22 cellular contexts compared by ENCODE assay signal in the genomic region with DNA sequence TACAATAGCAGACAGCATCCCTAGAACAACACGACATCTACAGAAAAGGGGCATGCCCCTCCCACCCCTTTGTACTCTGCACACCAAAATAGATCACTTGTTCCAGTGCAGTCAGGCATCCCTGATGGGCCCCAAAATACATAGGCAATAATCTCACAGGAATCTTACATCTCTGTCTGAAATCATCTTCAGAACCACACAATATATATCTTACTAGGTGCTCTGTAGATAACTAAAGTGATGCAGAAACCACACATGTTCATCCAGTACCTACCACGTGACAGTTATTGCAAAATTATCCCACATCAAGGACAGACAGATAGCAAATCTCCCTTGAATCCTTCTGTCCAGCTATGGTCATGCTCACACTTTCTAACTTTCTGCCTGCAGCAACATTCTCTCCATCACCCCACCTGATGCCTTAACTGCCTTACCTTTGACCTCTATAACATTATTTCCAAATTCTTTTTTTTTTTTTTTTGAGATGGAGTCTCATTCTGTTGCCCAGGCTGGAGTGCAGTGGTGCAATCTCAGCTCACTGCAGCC. TPM values are rescaled to one million over a fixed set of nuclear protein-coding genes. Genes with fewer than 3 reads are reported as not detected.
A peak's percentile ranks its signal among the peaks of the same experiment; 100 is the strongest.
DNase-seq lines count a peak whose midpoint lies in the region; ATAC-seq and TF ChIP-seq lines count a peak whose summit lies in the region.
"Had no signal": no experiment of that assay in that cellular context is flagged by ENCODE, and none has a peak within 500 bp of the region (broad histone marks: within the 10 kb centered on the region; RNA-seq: fewer than 3 reads in every experiment).

No MANE protein-coding gene starts in this region.

- no peaks in the 10 kb centered on the region for H3K36me3 Mint-ChIP-seq in activated naive CD4-positive, alpha-beta T cell treated with anti-CD3 and anti-CD28 coated beads, Interleukin-2, amount 50 U/mL, for 72 hours
- H3K36me3 Mint-ChIP-seq in osteocyte (ENCODE audit: unreplicated experiment), result no peaks in the 10 kb centered on the region
- H3K36me3 Mint-ChIP-seq: stimulated activated naive B cell treated with anti-CD40 and anti-IgM and Interleukin-4, amounts not matched to agents 10 μg/mL and 1 μg/mL and 100 μg/mL, for 72 hours had no signal

- H3K4me3 Mint-ChIP-seq in osteocyte (ENCODE audit: unreplicated experiment), result no peak overlapping the region
- H3K4me3 Mint-ChIP-seq: stimulated activated naive B cell treated with anti-CD40 and anti-IgM and Interleukin-4, amounts not matched to agents 10 μg/mL and 1 μg/mL and 100 μg/mL, for 72 hours had no signal

- in situ Hi-C loops in KBM-7 (cut with MboI; ENCODE audit: low pct_unique_long_range_greater_than_20kb, low sequenced_read_pairs), result no loop called here

- H3K4me1 Mint-ChIP-seq in osteocyte (ENCODE audit: unreplicated experiment), result no peaks in the 10 kb centered on the region

- ATAC-seq in activated naive CD4-positive, alpha-beta T cell treated with anti-CD3 and anti-CD28 coated beads, Interleukin-2, amount 50 U/mL, for 72 hours, result peak; percentile 28 to 54
- ATAC-seq in GM21786 (IDR thresholded peaks at IDR 0.05; ENCODE audit: unreplicated experiment), result no peak
- ATAC-seq: effector memory CD8-positive, alpha-beta T cell; left ventricle myocardium superior; mucosa of descending colon; stimulated activated naive B cell treated with anti-CD40 and anti-IgM and Interleukin-4, amounts not matched to agents 10 μg/mL and 1 μg/mL and 100 μg/mL, for 72 hours had no signal

- H3K27ac Mint-ChIP-seq in activated naive CD4-positive, alpha-beta T cell treated with anti-CD3 and anti-CD28 coated beads, Interleukin-2, amount 50 U/mL, for 72 hours, result peak overlapping the region in 1 of 2 donors; percentile 65
- no peak overlapping the region for H3K27ac Mint-ChIP-seq in osteocyte (ENCODE audit: unreplicated experiment)
- H3K27ac Mint-ChIP-seq: stimulated activated naive B cell treated with anti-CD40 and anti-IgM and Interleukin-4, amounts not matched to agents 10 μg/mL and 1 μg/mL and 100 μg/mL, for 72 hours had no signal

- no peak overlapping the region for H3K27ac ChIP-seq in RWPE1
- H3K27ac ChIP-seq: PC-9, right atrium auricular region, thyroid gland had no signal

- TF ChIP-seq CTCF in osteocyte (IDR thresholded peaks at IDR 0.05) (no peak), RWPE1 (conservative IDR thresholded peaks at IDR 0.05; ENCODE audit: low read depth) (no peak)

- DNase-seq in activated naive CD4-positive, alpha-beta T cell treated with anti-CD3 and anti-CD28 coated beads, Interleukin-2, amount 50 U/mL, for 72 hours (ENCODE audit: low spot score in 2 of 2), result no peak
- DNase-seq in activated naive CD4-positive, alpha-beta T cell (lab: John Stamatoyannopoulos, UW), result no peak
- peak; percentile 34 for DNase-seq in KBM-7
- peak; percentile 85 for DNase-seq in amniotic epithelial cell (ENCODE audit: low read depth)
- DNase-seq in osteocyte (ENCODE audit: extremely low spot score, unreplicated experiment), result peak; percentile 10
- no peak for DNase-seq in RWPE1 (ENCODE audit: low spot score)
- no peak for DNase-seq in NCI-H1092 (lab: John Stamatoyannopoulos, UW)
- DNase-seq: activated CD4-positive, alpha-beta T cell treated with anti-CD3 and anti-CD28 coated beads for 4 hours; activated gamma-delta T cell treated with Interleukin-2 at 50 U/mL for 16 hours; Calu3; effector memory CD8-positive, alpha-beta T cell; EL; glutamatergic neuron; left ventricle myocardium superior; mucosa of descending colon; NCI-H146; occipital lobe; PC-9; stimulated activated naive B cell treated with anti-CD40 and anti-IgM and Interleukin-4, amounts not matched to agents 10 μg/mL and 1 μg/mL and 100 μg/mL, for 72 hours; thyroid gland had no signal

- POLR2A ChIA-PET in RWPE1 (lab: Yijun Ruan, JAX; ENCODE audit: low non-redundant PET), result no interaction called here

- peaks cover 6% of the 10 kb centered on the region for H3K27me3 Mint-ChIP-seq in osteocyte (ENCODE audit: unreplicated experiment)
- H3K27me3 Mint-ChIP-seq: effector memory CD8-positive, alpha-beta T cell had no signal

- CTCF ChIA-PET in RWPE1 (lab: Yijun Ruan, JAX), result interaction anchor here (1.0 kb wide), 1 partner anchor 134 kb away, joined by 3 read pairs; no protein-coding TSS in a partner anchor

- no peaks in the 10 kb centered on the region for H3K9me3 Mint-ChIP-seq in activated naive CD4-positive, alpha-beta T cell treated with anti-CD3 and anti-CD28 coated beads, Interleukin-2, amount 50 U/mL, for 72 hours
- no peaks in the 10 kb centered on the region for H3K9me3 Mint-ChIP-seq in osteocyte (ENCODE audit: unreplicated experiment)
- H3K9me3 Mint-ChIP-seq: effector memory CD8-positive, alpha-beta T cell; stimulated activated naive B cell treated with anti-CD40 and anti-IgM and Interleukin-4, amounts not matched to agents 10 μg/mL and 1 μg/mL and 100 μg/mL, for 72 hours had no signal

RNA-seq across cellular contexts. Expression of a gene that starts 30.7 kb away (rescaled TPM):
- under 1 TPM in 1 of 2 donors, not detected in 1; 0.10 TPM for total RNA-seq in activated naive CD4-positive, alpha-beta T cell treated with anti-CD3 and anti-CD28 coated beads, Interleukin-2, amount 50 U/mL, for 72 hours
- not detected in 2 replicates for total RNA-seq in osteocyte

Comparison
In these comparisons a context has a peak if more than half of its experiments do, and no peak if none do; other contexts are left out.
1. DNase-seq: peak in KBM-7 (single experiment), amniotic epithelial cell (single experiment) and osteocyte (single experiment); none in activated naive CD4-positive, alpha-beta T cell treated with anti-CD3 and anti-CD28 coated beads, Interleukin-2, amount 50 U/mL, for 72 hours (0 of 2), activated naive CD4-positive, alpha-beta T cell (0 of 4), RWPE1 (single experiment) and NCI-H1092 (single experiment).